In genomic region chr1:19547814-19548213, GRCh38 we compare ENCODE assay signal across 25 cellular contexts.
"Had no signal": no experiment of that assay in that cellular context is flagged by ENCODE, and none has a peak within 500 bp of the region (broad histone marks: within the 10 kb centered on the region; RNA-seq: fewer than 3 reads in every experiment).

No MANE protein-coding gene starts in this region.

- H3K27me3 ChIP-seq: body of pancreas, spleen, upper lobe of left lung had no signal

- H3K4me1 Mint-ChIP-seq: activated CD4-positive, alpha-beta T cell treated with anti-CD3 and anti-CD28 coated beads, Interleukin-2, amount 10 ng/mL, durations not matched to agents 7 days and 5 days; activated CD8-positive, alpha-beta memory T cell treated with anti-CD3 and anti-CD28 coated beads, Interleukin-2, amount 10 ng/mL, durations not matched to agents 7 days and 5 days; mesothelial cell of epicardium had no signal

- H3K4me1 ChIP-seq: body of pancreas, foreskin keratinocyte, spleen had no signal

- H3K36me3 ChIP-seq: spleen, thoracic aorta, upper lobe of left lung, WERI-Rb-1 had no signal

- H3K36me3 Mint-ChIP-seq: mesothelial cell of epicardium had no signal

- H3K27ac ChIP-seq: body of pancreas, foreskin keratinocyte, spleen, thoracic aorta, upper lobe of left lung, WERI-Rb-1 had no signal

- H3K9me3 ChIP-seq: thoracic aorta had no signal

- H3K4me3 ChIP-seq: body of pancreas, lung, spleen, thoracic aorta, upper lobe of left lung had no signal

- ATAC-seq: activated CD8-positive, alpha-beta memory T cell treated with anti-CD3 and anti-CD28 coated beads, Interleukin-2, amount 10 ng/mL, durations not matched to agents 7 days and 5 days; activated CD8-positive, alpha-beta T cell treated with anti-CD3 and anti-CD28 coated beads for 36 hours; body of pancreas; foreskin keratinocyte; left lobe of liver; naive thymus-derived CD8-positive, alpha-beta T cell had no signal

- H3K27ac Mint-ChIP-seq: activated CD4-positive, alpha-beta T cell treated with anti-CD3 and anti-CD28 coated beads, Interleukin-2, amount 10 ng/mL, durations not matched to agents 7 days and 5 days; activated CD8-positive, alpha-beta memory T cell treated with anti-CD3 and anti-CD28 coated beads, Interleukin-2, amount 10 ng/mL, durations not matched to agents 7 days and 5 days; activated CD8-positive, alpha-beta T cell treated with anti-CD3 and anti-CD28 coated beads for 36 hours; activated naive CD4-positive, alpha-beta T cell treated with anti-CD3 and anti-CD28 coated beads, Interleukin-2, amount 50 U/mL, for 24 hours; mesothelial cell of epicardium; naive thymus-derived CD8-positive, alpha-beta T cell; progenitor cell of endocrine pancreas had no signal

- FAIRE-seq: endometrium, kidney, TTC549 had no signal

- DNase-seq: activated CD4-positive, alpha-beta T cell treated with anti-CD3 and anti-CD28 coated beads, Interleukin-2, amount 10 ng/mL, durations not matched to agents 7 days and 5 days; activated CD4-positive, CD25-positive, alpha-beta regulatory T cell treated with anti-CD3 and anti-CD28 coated beads, Interleukin-2, amount 50 U/mL, for 72 hours; activated CD8-positive, alpha-beta memory T cell treated with anti-CD3 and anti-CD28 coated beads, Interleukin-2, amount 10 ng/mL, durations not matched to agents 7 days and 5 days; activated CD8-positive, alpha-beta T cell treated with anti-CD3 and anti-CD28 coated beads for 36 hours; activated gamma-delta T cell treated with Interleukin-2 at 50 U/mL for 16 hours; activated T-cell treated with anti-CD3 and anti-CD28 coated beads for 4 hours; anterior cingulate cortex; body of pancreas; effector CD4-positive, alpha-beta T cell; foreskin keratinocyte; kidney; naive thymus-derived CD8-positive, alpha-beta T cell; spleen; stimulated activated CD4-positive, alpha-beta T cell treated with anti-CD3 and anti-CD28 coated beads, Interleukin-4, amount 100 ng/mL, for 1 hour; stimulated activated naive CD4-positive, alpha-beta T cell treated with Interleukin-2 at 50 U/mL for 16 hours; upper lobe of left lung; WERI-Rb-1 had no signal

- H3K9me3 Mint-ChIP-seq: activated naive CD4-positive, alpha-beta T cell treated with anti-CD3 and anti-CD28 coated beads, Interleukin-2, amount 50 U/mL, for 24 hours had no signal

- H3K4me3 Mint-ChIP-seq: activated CD4-positive, alpha-beta T cell treated with anti-CD3 and anti-CD28 coated beads, Interleukin-2, amount 10 ng/mL, durations not matched to agents 7 days and 5 days; activated CD8-positive, alpha-beta memory T cell treated with anti-CD3 and anti-CD28 coated beads, Interleukin-2, amount 10 ng/mL, durations not matched to agents 7 days and 5 days; activated CD8-positive, alpha-beta T cell treated with anti-CD3 and anti-CD28 coated beads for 36 hours; activated naive CD4-positive, alpha-beta T cell treated with anti-CD3 and anti-CD28 coated beads, Interleukin-2, amount 50 U/mL, for 24 hours; mesothelial cell of epicardium; naive thymus-derived CD8-positive, alpha-beta T cell had no signal
